12 cellular contexts compared by ENCODE assay signal in the genomic region with DNA sequence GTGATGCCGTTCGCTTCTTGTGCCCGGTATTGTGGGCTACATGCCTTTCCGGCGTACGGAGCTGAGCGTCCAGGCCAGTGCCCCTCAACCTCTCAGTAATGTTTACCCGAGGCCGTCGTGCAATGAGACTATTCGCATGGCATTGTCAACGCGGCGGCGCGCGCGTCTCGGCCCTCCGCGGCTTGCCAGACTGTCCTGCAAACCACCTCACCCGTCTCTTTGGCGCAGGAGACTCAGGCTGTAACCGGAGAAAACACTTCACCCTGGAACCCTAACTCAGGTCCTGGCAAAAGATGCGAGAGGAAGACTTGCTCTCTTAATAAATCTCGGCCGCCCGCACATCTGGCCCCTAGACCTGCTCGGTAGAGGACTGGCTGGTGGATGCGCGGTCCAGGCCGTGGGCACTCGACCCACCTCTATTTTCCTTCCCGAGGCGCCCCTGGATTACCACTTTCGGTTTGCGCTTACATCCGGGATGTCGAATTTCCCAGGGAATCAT.
DNase-seq lines count a peak whose midpoint lies in the region; FAIRE-seq and TF ChIP-seq lines count a peak whose summit lies in the region.
"Had no signal": no experiment of that assay in that cellular context is flagged by ENCODE, and none has a peak within 500 bp of the region (broad histone marks: within the 10 kb centered on the region; RNA-seq: fewer than 3 reads in every experiment).

No MANE protein-coding gene starts in this region.

- H3K79me1 ChIP-seq in H1 (ENCODE audit: low read depth, low read length) = no peaks in the 10 kb centered on the region

- no peak overlapping the region for H2BK20ac ChIP-seq in H1 (ENCODE audit: low read length)

- TF ChIP-seq RAD21 in H1 (IDR thresholded peaks at IDR 0.05 in 1 of 2, conservative IDR thresholded peaks at IDR 0.05 in 1 of 2; ENCODE audit: low read depth in 2 of 2, low read length in 2 of 2) = no peak

- no peak overlapping the region for H3K27ac ChIP-seq in GM23248
- no peak overlapping the region for H3K27ac ChIP-seq in H1 (ENCODE audit: low read depth, low read length)
- H3K27ac ChIP-seq in parathyroid adenoma = no peak overlapping the region
- H3K27ac ChIP-seq: gastrocnemius medialis, sigmoid colon had no signal

- no peak overlapping the region for H2AK5ac ChIP-seq in H1 (ENCODE audit: low read depth, low read length)

- no peak overlapping the region for H3K14ac ChIP-seq in H1 (ENCODE audit: insufficient read length)

- H3K23me2 ChIP-seq in H1 (ENCODE audit: low read depth, low read length) = no peaks in the 10 kb centered on the region; the same call in 1 of the 2 replicates

- no peak overlapping the region for H2BK5ac ChIP-seq in H1 (ENCODE audit: low read depth, low read length)

- no peak for TF ChIP-seq POLR2A in H1 (IDR thresholded peaks at IDR 0.05; ENCODE audit: control extremely low read depth in 1 of 2, low read depth in 2 of 2, low read length in 2 of 2)

- no peak overlapping the region; the same call in 1 of the 2 replicates for H4K8ac ChIP-seq in H1 (ENCODE audit: extremely low read depth, insufficient read depth, low read length)

- H3K18ac ChIP-seq in H1 (ENCODE audit: extremely low read depth, low read length) = no peak overlapping the region; the same call in 1 of the 2 replicates

- 0 out of 2 replicates have a peak overlapping the region, but pooled peaks have one; percentile 10 for H3K4me3 ChIP-seq in BJ (ENCODE audit: low read depth, low read length)
- H3K4me3 ChIP-seq in GM23248 = peak overlapping the region; percentile 49
- H3K4me3 ChIP-seq in H1 (ENCODE audit: extremely low read depth in 1 of 4, insufficient read depth in 2 of 4, low read depth in 3 of 4, low read length in 4 of 4) = peak overlapping the region in 1 of 4 experiments; percentile 40; a peak in 1 of 8 replicates
- no peak overlapping the region for H3K4me3 ChIP-seq in parathyroid adenoma (ENCODE audit: low read depth, low read length)

- H4K91ac ChIP-seq in H1 (replicated peaks; ENCODE audit: insufficient read length, low read length) = no peak overlapping the region

- POLR2A ChIA-PET in BJ (lab: Charles Lee) = no interaction called here
- POLR2A ChIA-PET in H1 (lab: Charles Lee; ENCODE audit: partially characterized antibody) = interaction anchor here (2.6 to 3.4 kb wide), 2 partner anchors 8 to 36 kb away, joined by 14 to 26 read pairs; no protein-coding TSS in a partner anchor

- intact Hi-C loops in activated T-helper 2 cell treated with anti-CD3 and anti-CD28 coated beads, Interferon-gamma antibody, Interleukin-2, Interleukin-4, amounts not matched to agents 10 μg/mL and 5 μg/mL and 100 μg/mL, durations not matched to agents 14 hours and 24 hours and 36 hours (cut with micrococcal nuclease) = no loop called here

- H3K9me3 ChIP-seq in GM23248 (ENCODE audit: low read depth) = no peaks in the 10 kb centered on the region
- no peaks in the 10 kb centered on the region; a peak in 1 of 4 replicates for H3K9me3 ChIP-seq in H1 (ENCODE audit: insufficient read depth in 2 of 2, low read depth in 1 of 2, low read length in 1 of 2)
- no peaks in the 10 kb centered on the region for H3K9me3 ChIP-seq in parathyroid adenoma (ENCODE audit: control insufficient read depth, low read length)
- H3K9me3 ChIP-seq: gastrocnemius medialis, sigmoid colon had no signal

- H4K20me1 ChIP-seq in GM23248 (ENCODE audit: insufficient read depth) (no peaks in the 10 kb centered on the region), H1 (replicated peaks in 1 of 2; ENCODE audit: control insufficient read depth in 1 of 2, insufficient read depth in 2 of 2, low read length in 2 of 2) (peaks cover 13 to 22% of the 10 kb centered on the region in 2 experiments)

- H3K23ac ChIP-seq in H1 (ENCODE audit: insufficient read length) = no peak overlapping the region

- H4K5ac ChIP-seq in H1 (ENCODE audit: insufficient read length, low read depth, low read length) = no peak overlapping the region

- H3K4me2 ChIP-seq in GM23248 (ENCODE audit: unreplicated experiment) (peak overlapping the region; percentile 41), H1 (ENCODE audit: insufficient read depth in 1 of 2, low read depth in 2 of 2, low read length in 2 of 2) (peak overlapping the region; percentile 51 to 61), parathyroid adenoma (ENCODE audit: low read length) (peak overlapping the region; percentile 10)

- DNase-seq in BJ (ENCODE audit: low read depth) (no peak), GM23248 (no peak), H1 (ENCODE audit: low read depth in 1 of 2, low spot score in 2 of 2) (no peak), NCI-H2107 (lab: John Stamatoyannopoulos, UW) (no peak), NCI-H345 (lab: John Stamatoyannopoulos, UW) (no peak)
- no peak for DNase-seq in effector CD4-positive, alpha-beta T cell
- no peak for DNase-seq in activated T-helper 2 cell treated with anti-CD3 and anti-CD28 coated beads, Interferon-gamma antibody, Interleukin-2, Interleukin-4, amounts not matched to agents 10 μg/mL and 5 μg/mL and 100 μg/mL, durations not matched to agents 14 hours and 24 hours and 36 hours (ENCODE audit: low spot score)
- DNase-seq: activated gamma-delta T cell, gastrocnemius medialis, sigmoid colon had no signal

- no peaks in the 10 kb centered on the region for H3K9me2 ChIP-seq in GM23248 (ENCODE audit: insufficient read depth)

- H3K4me1 ChIP-seq in GM23248 (ENCODE audit: insufficient read depth) (peaks cover 6% of the 10 kb centered on the region; the same call in 1 of the 2 replicates), H1 (replicated peaks in 1 of 4; ENCODE audit: control insufficient read depth in 3 of 4, insufficient read depth in 4 of 4, low read length in 3 of 4) (peaks cover 3 to 49% (median 27%) of the 10 kb centered on the region in 4 experiments), parathyroid adenoma (no peaks in the 10 kb centered on the region)

- no peak overlapping the region for H2AFZ ChIP-seq in GM23248
- H2AFZ ChIP-seq in H1 (ENCODE audit: low read length) = no peak overlapping the region
- H2AFZ ChIP-seq in parathyroid adenoma = no peak overlapping the region

- in situ Hi-C loops in GM23248 (cut with MboI) = no loop called here

- no peak overlapping the region for H2BK120ac ChIP-seq in H1 (replicated peaks; ENCODE audit: low read depth, low read length)

- H3K56ac ChIP-seq in H1 (replicated peaks; ENCODE audit: insufficient read length, low read depth, low read length) = no peak overlapping the region

- TF ChIP-seq EP300 in H1 (IDR thresholded peaks at IDR 0.05; ENCODE audit: borderline replicate concordance in 1 of 2, low read depth in 2 of 2, low read length in 2 of 2) = no peak

- H3K4ac ChIP-seq in H1 (replicated peaks; ENCODE audit: insufficient read length, low read depth, low read length) = no peak overlapping the region

- H3K4me1 Mint-ChIP-seq in activated T-helper 2 cell treated with anti-CD3 and anti-CD28 coated beads, Interferon-gamma antibody, Interleukin-2, Interleukin-4, amounts not matched to agents 10 μg/mL and 5 μg/mL and 100 μg/mL, durations not matched to agents 14 hours and 24 hours and 36 hours (ENCODE audit: low read depth) = peaks cover 34% of the 10 kb centered on the region

- H3K9ac ChIP-seq in GM23248 (no peak overlapping the region), H1 (replicated peaks in 1 of 4; ENCODE audit: extremely low read depth in 1 of 4, low read depth in 3 of 4, low read length in 3 of 4) (no peak overlapping the region), parathyroid adenoma (no peak overlapping the region)

- no peak for TF ChIP-seq CTCF in BJ (IDR thresholded peaks at IDR 0.05; ENCODE audit: insufficient read depth, low read depth, low read length)
- TF ChIP-seq CTCF in H1 (IDR thresholded peaks at IDR 0.05; ENCODE audit: control extremely low read depth in 1 of 3, insufficient read depth in 1 of 3, low read depth in 1 of 3, low read length in 3 of 3) = no peak
- no peak for TF ChIP-seq CTCF in parathyroid adenoma (IDR thresholded peaks at IDR 0.05)

- CTCF ChIA-PET in BJ (lab: Yijun Ruan, JAX) (interaction anchor here (1.1 kb wide), 1 partner anchor 31 kb away, joined by 3 read pairs; no protein-coding TSS in a partner anchor), H1 (lab: Charles Lee; ENCODE audit: partially characterized antibody) (interaction anchor here (0.6 to 2.8 kb wide), 5 partner anchors 11 to 1540 kb away, joined by 3 to 33 read pairs (median 6); a partner anchor contains a TSS)

- H2BK15ac ChIP-seq in H1 (ENCODE audit: low read length) = no peak overlapping the region

- H3F3A ChIP-seq in GM23248 (ENCODE audit: insufficient read depth) = no peaks in the 10 kb centered on the region

- H3K27me3 ChIP-seq in BJ (ENCODE audit: control insufficient read depth, insufficient read depth, low read length) (peaks cover 78% of the 10 kb centered on the region), GM23248 (replicated peaks; ENCODE audit: insufficient read depth) (peaks cover 97% of the 10 kb centered on the region), H1 (replicated peaks in 1 of 4; ENCODE audit: control insufficient read depth in 3 of 4, extremely low read depth in 1 of 4, insufficient read depth in 3 of 4, low read length in 3 of 4) (peaks cover 98 to 100% (median 100%) of the 10 kb centered on the region in 4 experiments), parathyroid adenoma (ENCODE audit: control insufficient read depth, insufficient read depth, low read length) (no peaks in the 10 kb centered on the region)

- no peaks in the 10 kb centered on the region for H3K36me3 Mint-ChIP-seq in activated T-helper 2 cell treated with anti-CD3 and anti-CD28 coated beads, Interferon-gamma antibody, Interleukin-2, Interleukin-4, amounts not matched to agents 10 μg/mL and 5 μg/mL and 100 μg/mL, durations not matched to agents 14 hours and 24 hours and 36 hours (ENCODE audit: low read depth)

- WGBS in GM23248 (ENCODE audit: low coverage in 1 of 2, low lambda C conversion rate in 2 of 2, missing lambda C conversion rate in 2 of 2), 2 experiments = 4 to 5% methylated on average over 39 of the region's 39 CpGs
- 11% methylated on average over 39 of the region's 39 CpGs; no CpG with 5 or more reads in 1 of the 2 experiments for WGBS in H1 (ENCODE audit: extremely low coverage in 1 of 2, insufficient coverage in 1 of 2, insufficient read length in 1 of 2, insufficient replicate concordance in 2 of 2, low coverage in 1 of 2, low lambda C conversion rate in 2 of 2, missing lambda C conversion rate in 1 of 2), 2 experiments

- no peak overlapping the region for H3K4me3 Mint-ChIP-seq in activated T-helper 2 cell treated with anti-CD3 and anti-CD28 coated beads, Interferon-gamma antibody, Interleukin-2, Interleukin-4, amounts not matched to agents 10 μg/mL and 5 μg/mL and 100 μg/mL, durations not matched to agents 14 hours and 24 hours and 36 hours (ENCODE audit: low read depth)

- H3K27ac Mint-ChIP-seq in activated T-helper 2 cell treated with anti-CD3 and anti-CD28 coated beads, Interferon-gamma antibody, Interleukin-2, Interleukin-4, amounts not matched to agents 10 μg/mL and 5 μg/mL and 100 μg/mL, durations not matched to agents 14 hours and 24 hours and 36 hours = no peak overlapping the region

- H2BK12ac ChIP-seq in H1 (ENCODE audit: low read depth, low read length) = no peak overlapping the region

- FAIRE-seq in H1 (lab: Jason Lieb, UNC) = no peak
- FAIRE-seq: D721Med had no signal

- H3K79me2 ChIP-seq in GM23248 (ENCODE audit: insufficient read depth) (no peaks in the 10 kb centered on the region), H1 (ENCODE audit: control insufficient read depth in 1 of 2, insufficient read depth in 2 of 2, low read length in 2 of 2) (no peaks in the 10 kb centered on the region), parathyroid adenoma (no peaks in the 10 kb centered on the region)

- no peaks in the 10 kb centered on the region for H3K9me3 Mint-ChIP-seq in activated T-helper 2 cell treated with anti-CD3 and anti-CD28 coated beads, Interferon-gamma antibody, Interleukin-2, Interleukin-4, amounts not matched to agents 10 μg/mL and 5 μg/mL and 100 μg/mL, durations not matched to agents 14 hours and 24 hours and 36 hours

- peaks cover 90% of the 10 kb centered on the region for H3K27me3 Mint-ChIP-seq in activated T-helper 2 cell treated with anti-CD3 and anti-CD28 coated beads, Interferon-gamma antibody, Interleukin-2, Interleukin-4, amounts not matched to agents 10 μg/mL and 5 μg/mL and 100 μg/mL, durations not matched to agents 14 hours and 24 hours and 36 hours (ENCODE audit: low read depth)

- H3K36me3 ChIP-seq in BJ (ENCODE audit: control insufficient read depth, insufficient read depth, low read length) = no peaks in the 10 kb centered on the region
- no peaks in the 10 kb centered on the region for H3K36me3 ChIP-seq in GM23248 (ENCODE audit: low read depth)
- H3K36me3 ChIP-seq in H1 (ENCODE audit: control insufficient read depth in 2 of 4, insufficient read depth in 4 of 4, low read length in 3 of 4) = no peaks in the 10 kb centered on the region; a peak in 1 of 8 replicates
- no peaks in the 10 kb centered on the region for H3K36me3 ChIP-seq in parathyroid adenoma (ENCODE audit: control insufficient read depth, insufficient read depth, low read length)
- H3K36me3 ChIP-seq: gastrocnemius medialis, sigmoid colon had no signal
